ENCODE assay signal across 10 cellular contexts in the genomic region with DNA sequence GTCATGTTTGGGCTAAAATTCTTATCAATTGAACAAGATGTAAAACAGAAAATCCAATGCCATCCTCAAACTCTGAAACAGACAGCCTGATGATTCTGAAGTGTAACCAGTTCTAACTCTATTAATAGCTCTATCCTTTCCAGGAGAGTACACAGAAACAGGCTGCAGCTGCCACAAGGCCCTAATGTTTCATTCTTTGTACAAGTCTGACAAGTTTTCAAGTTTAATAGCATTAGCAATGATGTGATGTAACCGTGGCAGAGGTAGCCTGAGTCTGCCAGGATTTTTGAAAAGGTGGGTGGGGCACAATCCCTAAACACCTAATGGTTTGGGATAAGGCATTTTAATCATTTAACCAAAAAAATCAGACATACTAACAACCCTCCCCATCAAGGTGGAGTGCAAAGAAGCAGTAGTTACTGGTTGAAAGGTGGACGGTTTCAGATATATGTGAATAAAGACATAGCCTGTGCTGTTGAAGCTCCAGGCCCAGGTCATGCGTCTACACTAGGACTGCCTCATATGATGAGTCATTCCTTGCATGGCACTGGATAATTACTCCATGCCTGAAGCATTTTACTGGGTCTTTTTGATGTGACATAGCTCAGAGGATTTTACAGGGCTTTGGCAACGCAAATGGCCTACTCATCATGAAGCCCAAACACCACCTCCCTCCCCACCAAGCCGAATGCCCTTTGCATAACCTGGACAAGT.
DNase-seq lines count a peak whose midpoint lies in the region; TF ChIP-seq lines count a peak whose summit lies in the region.
"Had no signal": no experiment of that assay in that cellular context is flagged by ENCODE, and none has a peak within 500 bp of the region (broad histone marks: within the 10 kb centered on the region; RNA-seq: fewer than 3 reads in every experiment).

No MANE protein-coding gene starts in this region.

- H3K36me3 ChIP-seq in smooth muscle cell (ENCODE audit: low read depth), result no peaks in the 10 kb centered on the region

- TF ChIP-seq CTCF in epithelial cell of proximal tubule (conservative IDR thresholded peaks at IDR 0.05; ENCODE audit: low read depth, low read length), result no peak
- no peak for TF ChIP-seq CTCF in smooth muscle cell (IDR thresholded peaks at IDR 0.05; ENCODE audit: borderline replicate concordance, insufficient read depth, poor library complexity, severe bottlenecking)
- TF ChIP-seq CTCF in coronary artery (IDR thresholded peaks at IDR 0.05), result no peak

- H3K27ac ChIP-seq in smooth muscle cell (ENCODE audit: low read depth), result peak overlapping the region; percentile 89
- no peak overlapping the region for H3K27ac ChIP-seq in coronary artery
- H3K27ac ChIP-seq: body of pancreas had no signal

- peaks cover 8% of the 10 kb centered on the region for H3F3A ChIP-seq in smooth muscle cell (ENCODE audit: low read depth)

- H3K4me2 ChIP-seq in smooth muscle cell, result peak overlapping the region; percentile 1

- H3K4me3 ChIP-seq in epithelial cell of proximal tubule (ENCODE audit: low read depth, low read length) (no peak overlapping the region), smooth muscle cell (no peak overlapping the region), coronary artery (no peak overlapping the region)
- H3K4me3 ChIP-seq: body of pancreas had no signal

- H3K27me3 ChIP-seq in smooth muscle cell (ENCODE audit: low read depth), result no peaks in the 10 kb centered on the region
- H3K27me3 ChIP-seq: body of pancreas had no signal

- H3K9me3 ChIP-seq in smooth muscle cell (replicated peaks; ENCODE audit: low read depth), result no peaks in the 10 kb centered on the region
- H3K9me3 ChIP-seq: body of pancreas had no signal

- no peaks in the 10 kb centered on the region for H3K4me1 ChIP-seq in smooth muscle cell (ENCODE audit: low read depth)
- H3K4me1 ChIP-seq: body of pancreas had no signal

- H3K79me2 ChIP-seq in smooth muscle cell (ENCODE audit: low read depth), result no peaks in the 10 kb centered on the region

- no peak overlapping the region for H2AFZ ChIP-seq in smooth muscle cell (ENCODE audit: low read depth)

- WGBS in smooth muscle cell (ENCODE audit: low lambda C conversion rate), result 29% methylated on average over 5 of the region's 5 CpGs

- H3K9ac ChIP-seq in smooth muscle cell (ENCODE audit: low read depth), result peak overlapping the region; percentile 49

- DNase-seq in NCI-H1105 (lab: John Stamatoyannopoulos, UW), result peak; percentile 27
- no peak for DNase-seq in NCI-H1105 treated with DMSO at 0.1 percent for 48 hours (lab: John Stamatoyannopoulos, UW)
- peak; percentile 49 for DNase-seq in NCI-H510A treated with DMSO at 0.1 percent for 48 hours (lab: John Stamatoyannopoulos, UW)
- DNase-seq in epithelial cell of proximal tubule (ENCODE audit: low read depth), result peak; percentile 18
- no peak for DNase-seq in smooth muscle cell (lab: John Stamatoyannopoulos, UW; ENCODE audit: unreplicated experiment)
- DNase-seq in germinal center (ENCODE audit: low spot score), result no peak
- no peak for DNase-seq in D341Med (ENCODE audit: low spot score)
- DNase-seq in coronary artery (ENCODE audit: low spot score), result no peak
- DNase-seq: body of pancreas; stimulated activated CD4-positive, alpha-beta T cell treated with anti-CD3 and anti-CD28 coated beads, Interleukin-1b, Interleukin-23, amount 100 ng/mL, for 48 hours had no signal

- no peaks in the 10 kb centered on the region for H4K20me1 ChIP-seq in smooth muscle cell (ENCODE audit: low read depth)

Comparison
In these comparisons a context has a peak if more than half of its experiments do, and no peak if none do; other contexts are left out.
1. DNase-seq: peak in NCI-H1105 (single experiment), NCI-H510A treated with DMSO at 0.1 percent for 48 hours (single experiment) and epithelial cell of proximal tubule (single experiment); none in NCI-H1105 treated with DMSO at 0.1 percent for 48 hours (single experiment), smooth muscle cell (single experiment), germinal center (single experiment), D341Med (single experiment) and coronary artery (single experiment).